Comparison of ENCODE assay signal across 8 cellular contexts in the genomic region with DNA sequence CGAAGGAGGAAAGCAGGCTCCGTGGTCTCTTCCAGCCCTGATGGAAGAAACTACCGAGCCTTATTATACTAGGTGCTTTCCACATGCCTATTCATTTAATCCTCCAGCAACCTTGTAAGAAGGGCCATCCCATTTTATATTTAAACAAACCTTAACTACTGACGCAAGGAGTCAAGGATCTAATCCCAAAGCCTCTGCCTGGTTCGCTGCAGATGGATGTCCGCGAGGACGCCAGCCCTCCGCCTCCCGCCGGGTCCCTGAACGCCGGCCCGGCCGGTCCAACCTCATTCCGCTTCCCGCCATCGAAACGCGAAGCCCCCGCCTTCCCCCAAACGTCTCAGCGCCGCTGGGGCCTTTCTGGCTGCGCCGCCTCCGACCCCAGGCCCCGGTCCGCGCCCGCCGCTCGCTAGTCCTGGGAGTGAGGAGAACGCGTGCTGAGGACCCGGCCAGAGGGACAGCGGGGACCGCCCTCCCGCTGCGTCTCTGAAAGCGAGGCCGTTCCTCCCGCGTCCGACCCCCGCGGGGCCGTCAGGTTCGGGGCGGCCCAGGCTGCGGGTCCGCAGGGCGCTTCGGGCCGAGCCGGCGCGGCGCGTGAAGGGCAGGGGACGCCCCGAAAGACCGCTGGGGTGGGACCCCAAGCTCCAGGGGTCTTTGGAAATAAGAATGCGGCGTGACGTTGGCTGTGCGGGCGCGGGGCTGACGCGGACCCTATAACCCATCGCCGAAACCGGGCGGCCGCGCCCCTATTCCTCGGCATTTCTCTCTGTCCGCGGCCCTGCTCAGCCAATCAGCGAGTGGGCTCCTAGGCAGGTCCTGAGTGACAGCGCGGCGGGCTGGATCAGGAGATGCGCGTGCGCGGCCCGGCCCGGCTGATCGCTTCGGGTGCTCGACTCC. TPM values are rescaled to one million over a fixed set of nuclear protein-coding genes. Genes with fewer than 3 reads are reported as not detected.
A peak's percentile ranks its signal among the peaks of the same experiment; 100 is the strongest.
DNase-seq lines count a peak whose midpoint lies in the region; FAIRE-seq and TF ChIP-seq lines count a peak whose summit lies in the region.

No MANE protein-coding gene starts in this region.

- no peaks in the 10 kb centered on the region for H3K27me3 Mint-ChIP-seq in HFFc6 (ENCODE audit: insufficient read depth)

- H3K27ac ChIP-seq in SK-N-MC (no peak overlapping the region), substantia nigra (ENCODE audit: low read depth, low read length, poor library complexity, severe bottlenecking) (peak overlapping the region; percentile 84)

- peak overlapping the region; percentile 93 for H3K27ac Mint-ChIP-seq in HFFc6

- H3K4me3 Mint-ChIP-seq in HFFc6 = peak overlapping the region; percentile 91

- H3K9ac ChIP-seq in SK-N-MC (ENCODE audit: insufficient read length) = peak overlapping the region; percentile 64

- no peaks in the 10 kb centered on the region for H3K36me3 Mint-ChIP-seq in HFFc6 (ENCODE audit: low read depth)

- no peaks in the 10 kb centered on the region for H3K9me3 Mint-ChIP-seq in HFFc6

- TF ChIP-seq CTCF in HFFc6 (IDR thresholded peaks at IDR 0.05) = no peak; the same call in none of the 2 replicates

- H3K36me3 ChIP-seq in SK-N-MC (ENCODE audit: insufficient read depth, low read length) = no peaks in the 10 kb centered on the region

- peaks cover 21% of the 10 kb centered on the region for H3K4me1 Mint-ChIP-seq in HFFc6 (ENCODE audit: low read depth)

- DNase-seq in HFFc6 (peak; percentile 92), NAMALWA (ENCODE audit: low spot score) (peak; percentile 97), SK-N-MC (ENCODE audit: low read depth, low spot score) (no peak), germinal center (ENCODE audit: low spot score) (peak; percentile 99), nucleus accumbens (lab: John Stamatoyannopoulos, UW) (peak; percentile 29 to 98 (median 92)), substantia nigra (lab: John Stamatoyannopoulos, UW) (peak; percentile 72 to 98 (median 93))
- peak; percentile 94 for DNase-seq in activated naive CD4-positive, alpha-beta T cell treated with anti-CD3 and anti-CD28 coated beads, Interleukin-2, amount 50 U/mL, for 16 hours

- no peaks in the 10 kb centered on the region for H3K9me3 ChIP-seq in SK-N-MC (ENCODE audit: low read depth, low read length)

- FAIRE-seq in G401.6 (lab: Jason Lieb, UNC) = peak; percentile 47

- H3K4me3 ChIP-seq in SK-N-MC = peak overlapping the region; percentile 96

RNA-seq across cellular contexts. Expression of a gene that starts 0.4 kb away (rescaled TPM):
- total RNA-seq in HFFc6 (2021; fragmentation: NEBNext Ultra II Directional; extraction: Animal tissue kit (Norgen Biotek cat#: 25700)) = 10 to 100 TPM; 40.9 to 54.8 (median 48.0) TPM

RNA-seq across cellular contexts. Expression of a gene that starts 35.1 kb away (rescaled TPM):
- 1 to 10 TPM; 5.2 to 8.2 (median 6.9) TPM for total RNA-seq in HFFc6 (2021; fragmentation: NEBNext Ultra II Directional; extraction: Animal tissue kit (Norgen Biotek cat#: 25700))
